ENCODE assay signal across 25 cellular contexts in genomic region chr14:33669111-33669510, GRCh38.
"Had no signal": no experiment of that assay in that cellular context is flagged by ENCODE, and none has a peak within 500 bp of the region (broad histone marks: within the 10 kb centered on the region; RNA-seq: fewer than 3 reads in every experiment).

No MANE protein-coding gene starts in this region.

- H3K27ac ChIP-seq: body of pancreas, cardiac muscle cell, left lung, lower lobe of right lung, right atrium auricular region, thoracic aorta, VCaP had no signal

- H3K27me3 ChIP-seq: body of pancreas, cardiac muscle cell, left lung, right atrium auricular region had no signal

- H3K36me3 ChIP-seq: cardiac muscle cell, left lung, lower lobe of right lung, right atrium auricular region, thoracic aorta had no signal

- FAIRE-seq: frontal cortex, islet of Langerhans, TTC549, urothelium cell line had no signal

- DNase-seq: activated CD4-positive, alpha-beta T cell treated with anti-CD3 and anti-CD28 coated beads for 4 hours; activated CD4-positive, alpha-beta T cell treated with anti-CD3 and anti-CD28 coated beads, Interleukin-2, amount 50 U/mL, for 4 hours; activated naive CD4-positive, alpha-beta T cell; activated T-cell treated with anti-CD3 and anti-CD28 coated beads for 4 hours; activated T-cell treated with anti-CD3 and anti-CD28 coated beads, Interleukin-2, amount 50 U/mL, for 72 hours; anterior cingulate cortex; body of pancreas; cortex of kidney; effector memory CD8-positive, alpha-beta T cell; erythroblast; left lung; lower lobe of right lung; mesenchymal stem cell; stimulated activated CD4-positive, alpha-beta T cell treated with anti-CD3 and anti-CD28 coated beads, Interleukin-2, amount 100 ng/mL, for 48 hours; stimulated activated naive CD4-positive, alpha-beta T cell treated with Interleukin-2 at 50 U/mL for 16 hours; T-helper 9 cell; trophoblast cell had no signal

- H3K4me1 ChIP-seq: body of pancreas, left lung, lower lobe of right lung, right atrium auricular region had no signal

- H3K9me3 ChIP-seq: body of pancreas, right atrium auricular region had no signal

- H3K4me3 ChIP-seq: body of pancreas, cardiac muscle cell, left lung, lower lobe of right lung, right atrium auricular region, thoracic aorta had no signal
